ENCODE assay signal across 36 cellular contexts in the genomic region with DNA sequence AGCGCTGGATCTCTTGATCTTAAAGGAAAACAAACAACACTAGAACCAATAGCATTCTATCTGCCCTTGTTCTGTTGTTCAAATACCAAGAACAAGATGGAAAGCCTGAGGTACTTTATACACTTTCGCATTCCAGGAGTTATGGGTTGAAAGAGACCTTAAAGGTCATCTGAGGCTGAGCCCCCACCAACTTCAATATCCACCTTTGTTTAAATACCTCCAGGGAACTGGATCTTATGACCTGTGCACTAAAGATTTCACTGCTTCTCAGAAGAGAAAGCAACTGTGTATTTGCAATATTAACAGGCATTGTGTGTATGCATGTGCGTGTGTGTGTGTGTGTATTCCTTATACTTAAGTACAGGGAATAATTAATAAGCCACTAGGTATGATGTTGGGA.
"Had no signal": no experiment of that assay in that cellular context is flagged by ENCODE, and none has a peak within 500 bp of the region (broad histone marks: within the 10 kb centered on the region; RNA-seq: fewer than 3 reads in every experiment).

No MANE protein-coding gene starts in this region.

- H3K4me3 ChIP-seq: MG63 had no signal

- DNase-seq: Karpas-422, Kasumi-1, MG63, MM.1S, MV-4-11, NCI-H1048, NCI-H1092, NCI-H1092 treated with DMSO at 0.1 percent for 48 hours, NCI-H1105, NCI-H1105 treated with DMSO at 0.1 percent for 48 hours, NCI-H1417, NCI-H1417 treated with DMSO at 0.1 percent for 48 hours, NCI-H1436, NCI-H1436 treated with DMSO at 0.1 percent for 48 hours, NCI-H1694, NCI-H1694 treated with DMSO at 0.1 percent for 48 hours, NCI-H187, NCI-H187 treated with DMSO at 0.1 percent for 48 hours, NCI-H1930, NCI-H2029, NCI-H2029 treated with DMSO at 0.1 percent for 48 hours, NCI-H2081, NCI-H2081 treated with DMSO at 0.1 percent for 48 hours, NCI-H2107, NCI-H2171, NCI-H2171 treated with DMSO at 0.1 percent for 48 hours, NCI-H2227 treated with DMSO at 0.1 percent for 48 hours, NCI-H226, NCI-H345, NCI-H446, NCI-H446 treated with DMSO at 0.1 percent for 48 hours, NCI-H510A, NCI-H510A treated with DMSO at 0.1 percent for 48 hours, NCI-H524, NCI-H524 treated with DMSO at 0.1 percent for 48 hours, NCI-H526 had no signal

- H3K36me3 ChIP-seq: MG63 had no signal

- H3K27me3 ChIP-seq: MG63 had no signal
